20 cellular contexts compared by ENCODE assay signal in the genomic region with DNA sequence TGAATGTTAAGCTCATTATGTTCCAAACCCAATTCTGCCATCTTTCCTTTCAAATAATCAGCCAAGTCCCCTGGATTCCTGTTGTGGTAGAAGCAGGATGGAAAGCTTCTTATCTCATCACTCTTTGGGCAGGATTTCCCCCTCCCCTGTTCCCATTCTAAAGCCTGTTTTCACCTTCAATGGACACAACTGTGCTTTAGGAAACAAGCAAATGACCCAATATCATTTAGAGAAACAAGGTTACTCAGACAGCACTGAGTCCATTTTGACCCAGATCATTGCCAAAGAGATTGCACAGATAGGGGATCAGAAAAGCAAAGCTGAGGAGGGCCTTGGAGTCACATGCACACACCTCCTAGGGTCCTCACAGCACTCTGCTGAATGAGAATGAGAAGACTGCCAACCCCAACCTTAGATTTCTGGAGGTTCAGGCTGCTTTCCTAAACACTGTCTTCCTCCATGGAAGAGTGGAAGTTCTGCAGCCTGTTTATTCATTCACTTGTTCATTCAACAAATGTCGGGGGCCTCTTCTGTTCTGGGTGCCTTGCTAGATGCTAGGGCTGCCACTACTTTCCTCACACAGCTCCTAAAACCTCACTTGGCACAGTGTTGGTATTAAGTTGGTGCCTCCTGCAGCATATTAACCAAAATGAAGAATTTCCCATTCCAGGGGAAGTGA.
DNase-seq lines count a peak whose midpoint lies in the region; ATAC-seq and TF ChIP-seq lines count a peak whose summit lies in the region.
"Had no signal": no experiment of that assay in that cellular context is flagged by ENCODE, and none has a peak within 500 bp of the region (broad histone marks: within the 10 kb centered on the region; RNA-seq: fewer than 3 reads in every experiment).

No MANE protein-coding gene starts in this region.

- H3K4me2 ChIP-seq in Loucy (ENCODE audit: low read depth, low read length, poor library complexity, severe bottlenecking), result peak overlapping the region; percentile 5
- no peak overlapping the region for H3K4me2 ChIP-seq in mesenchymal stem cell (ENCODE audit: low read length, poor library complexity, severe bottlenecking)

- intact Hi-C loops in ascending aorta (cut with DNase I) (loop anchor here (2.0 kb wide), 1 partner anchor 26 kb away; no protein-coding TSS in a partner anchor), tibial artery (cut with DNase I; ENCODE audit: low total_unique reads) (loop anchor here (10.0 kb wide), 1 partner anchor 92 kb away; no protein-coding TSS in a partner anchor)

- H3K27me3 ChIP-seq in Loucy (ENCODE audit: insufficient read depth, low read length, poor library complexity, severe bottlenecking) (no peaks in the 10 kb centered on the region), ascending aorta (no peaks in the 10 kb centered on the region), mesenchymal stem cell (ENCODE audit: control insufficient read depth in 1 of 2, insufficient read depth in 1 of 2, low read length in 2 of 2) (no peaks in the 10 kb centered on the region), tibial artery (no peaks in the 10 kb centered on the region), SJCRH30 (no peaks in the 10 kb centered on the region; the same call in 1 of the 2 replicates)
- H3K27me3 ChIP-seq: MG63, suprapubic skin had no signal

- TF ChIP-seq CTCF in Loucy (conservative IDR thresholded peaks at IDR 0.05; ENCODE audit: low read length) (no peak), ascending aorta (IDR thresholded peaks at IDR 0.05) (no peak), tibial artery (IDR thresholded peaks at IDR 0.05) (no peak)

- no peaks in the 10 kb centered on the region for H3K9me3 ChIP-seq in Loucy (ENCODE audit: insufficient read depth, low read depth, low read length)
- H3K9me3 ChIP-seq in ascending aorta, result no peaks in the 10 kb centered on the region
- no peaks in the 10 kb centered on the region for H3K9me3 ChIP-seq in mesenchymal stem cell (ENCODE audit: control insufficient read depth, low read length)
- H3K9me3 ChIP-seq in tibial artery, result no peaks in the 10 kb centered on the region
- H3K9me3 ChIP-seq in SJCRH30 (replicated peaks), result no peaks in the 10 kb centered on the region; the same call in 1 of the 2 replicates
- H3K9me3 ChIP-seq: suprapubic skin had no signal

- DNase-seq in ascending aorta (ENCODE audit: low spot score in 2 of 2) (no peak), mesenchymal stem cell (no peak), tibial artery (no peak), SJCRH30 (no peak), AG08396 (ENCODE audit: low spot score) (no peak)
- DNase-seq: activated CD4-positive, alpha-beta T cell treated with anti-CD3 and anti-CD28 coated beads, Interleukin-2, amount 50 U/mL, for 1 hour; CD4-positive, CD25-positive, alpha-beta regulatory T cell; MG63; NCI-H1417; NCI-H2081; NCI-H345; NCI-H82; stimulated activated CD4-positive, alpha-beta T cell treated with anti-CD3 and anti-CD28 coated beads, Interleukin-4, amount 100 ng/mL, for 1 hour; T1000 had no signal

- H3K18ac ChIP-seq in mesenchymal stem cell (ENCODE audit: low read depth in 1 of 2, low read length in 2 of 2), result no peak overlapping the region

- H3K4me1 ChIP-seq in Loucy (ENCODE audit: insufficient read depth, low read length, poor library complexity, severe bottlenecking) (peaks cover 70% of the 10 kb centered on the region), ascending aorta (peaks cover 6 to 23% of the 10 kb centered on the region in 2 donors), mesenchymal stem cell (ENCODE audit: control insufficient read depth, insufficient read depth, low read depth, low read length) (peaks cover 18% of the 10 kb centered on the region), tibial artery (peaks cover 0 to 60% (median 40%) of the 10 kb centered on the region in 4 donors), SJCRH30 (no peaks in the 10 kb centered on the region)

- H2BK12ac ChIP-seq in mesenchymal stem cell (ENCODE audit: low read length in 2 of 2), result no peak overlapping the region

- H2BK15ac ChIP-seq in mesenchymal stem cell (ENCODE audit: low read depth, poor library complexity, severe bottlenecking), result no peak overlapping the region

- H3K79me1 ChIP-seq in mesenchymal stem cell (replicated peaks; ENCODE audit: low read length, poor library complexity, severe bottlenecking), result peaks cover 3% of the 10 kb centered on the region

- H4K20me1 ChIP-seq in Loucy (ENCODE audit: insufficient read depth, low read length, poor library complexity, severe bottlenecking), result no peaks in the 10 kb centered on the region

- H3K27ac ChIP-seq in ascending aorta (peak overlapping the region; percentile 58 to 80), mesenchymal stem cell (ENCODE audit: low read length, poor library complexity, severe bottlenecking) (no peak overlapping the region), tibial artery (peak overlapping the region; percentile 55 to 74), SJCRH30 (no peak overlapping the region)
- H3K27ac ChIP-seq: suprapubic skin had no signal

- H2AK5ac ChIP-seq in mesenchymal stem cell (ENCODE audit: low read length, severe bottlenecking), result peak overlapping the region; percentile 12

- H2BK120ac ChIP-seq in mesenchymal stem cell (ENCODE audit: low read depth, low read length), result no peak overlapping the region

- WGBS in mesenchymal stem cell, result 100% methylated on average over 1 of the region's 1 CpG

- no peak overlapping the region for H4K8ac ChIP-seq in mesenchymal stem cell (ENCODE audit: low read length)

- no peak for ATAC-seq in HG03460 (IDR thresholded peaks at IDR 0.05; ENCODE audit: unreplicated experiment)
- ATAC-seq: activated naive CD4-positive, alpha-beta T cell treated with anti-CD3 and anti-CD28 coated beads, Interleukin-2, amount 50 U/mL, for 72 hours; stimulated activated memory B cell treated with anti-CD40 and anti-IgM and Interleukin-4, amounts not matched to agents 10 μg/mL and 1 μg/mL and 100 μg/mL, for 72 hours; WTC11 had no signal

- H3K4me3 ChIP-seq in Loucy (ENCODE audit: low read length, poor library complexity, severe bottlenecking) (no peak overlapping the region), ascending aorta (peak overlapping the region in 1 of 2 donors; percentile 32), mesenchymal stem cell (ENCODE audit: insufficient read depth in 1 of 2, low read depth in 1 of 2, low read length in 2 of 2) (peak overlapping the region in 1 of 2 experiments; percentile 29), tibial artery (peak overlapping the region in 1 of 2 donors; percentile 17), SJCRH30 (no peak overlapping the region)
- H3K4me3 ChIP-seq: MG63, suprapubic skin had no signal

- peak overlapping the region in 1 of 2 experiments; percentile 9 for H3K23ac ChIP-seq in mesenchymal stem cell (ENCODE audit: low read length in 2 of 2)

- H3F3A ChIP-seq in Loucy (ENCODE audit: low read depth), result peaks cover 4% of the 10 kb centered on the region

- H3K4ac ChIP-seq in mesenchymal stem cell (ENCODE audit: low read depth in 1 of 2, low read length in 2 of 2), result peak overlapping the region in 1 of 2 experiments; percentile 40

- no peaks in the 10 kb centered on the region for H3K9me2 ChIP-seq in Loucy (replicated peaks; ENCODE audit: low read depth, low read length)

- H3K36me3 ChIP-seq in Loucy (ENCODE audit: insufficient read depth, low read length) (no peaks in the 10 kb centered on the region), ascending aorta (no peaks in the 10 kb centered on the region), mesenchymal stem cell (ENCODE audit: control insufficient read depth in 1 of 2, insufficient read depth in 2 of 2, low read depth in 1 of 2, low read length in 2 of 2) (no peaks in the 10 kb centered on the region), tibial artery (no peaks in the 10 kb centered on the region), SJCRH30 (no peaks in the 10 kb centered on the region)
- H3K36me3 ChIP-seq: MG63, suprapubic skin had no signal

- H3K79me2 ChIP-seq in Loucy (ENCODE audit: insufficient read depth, low read length), result peaks cover 6% of the 10 kb centered on the region; the same call in 1 of the 2 replicates

- no peak overlapping the region for H3K14ac ChIP-seq in mesenchymal stem cell (ENCODE audit: low read length in 2 of 2)

- no peak overlapping the region for H4K91ac ChIP-seq in mesenchymal stem cell (ENCODE audit: low read length)

- H2BK5ac ChIP-seq in mesenchymal stem cell (ENCODE audit: low read depth, low read length, poor library complexity, severe bottlenecking), result no peak overlapping the region

- H3K9ac ChIP-seq in Loucy (ENCODE audit: low read depth, low read length, poor library complexity, severe bottlenecking) (peak overlapping the region; percentile 21), mesenchymal stem cell (ENCODE audit: low read length) (peak overlapping the region; percentile 48)

- no peak overlapping the region for H2AFZ ChIP-seq in Loucy (ENCODE audit: low read length)
- H2AFZ ChIP-seq in mesenchymal stem cell (ENCODE audit: low read depth, low read length), result no peak overlapping the region

Comparison
In these comparisons a context has a peak if more than half of its experiments do, and no peak if none do; other contexts are left out.
1. H3K27ac ChIP-seq: peak in ascending aorta (2 of 2) and tibial artery (2 of 2); none in mesenchymal stem cell (single experiment) and SJCRH30 (single experiment).